ENCODE assay signal across 8 cellular contexts in genomic region chr7:74092964-74093339, GRCh38. TPM values are rescaled to one million over a fixed set of nuclear protein-coding genes. Genes with fewer than 3 reads are reported as not detected.
DNase-seq lines count a peak whose midpoint lies in the region; ATAC-seq and TF ChIP-seq lines count a peak whose summit lies in the region.

No MANE protein-coding gene starts in this region.

- intact Hi-C loops in natural killer cell (cut with micrococcal nuclease): loop anchor here (5.0 kb wide), 1 partner anchor 79 kb away; the partner anchor contains the start of gene EIF4H

- DNase-seq in GDM1 (lab: John Stamatoyannopoulos, UW) (peak; percentile 52), natural killer cell (peak; percentile 49), NCI-H1694 treated with DMSO at 0.1 percent for 48 hours (lab: John Stamatoyannopoulos, UW) (no peak), NCI-H446 (lab: John Stamatoyannopoulos, UW) (no peak), NCI-H1092 treated with DMSO at 0.1 percent for 48 hours (lab: John Stamatoyannopoulos, UW) (no peak)
- no peak for DNase-seq in central memory CD8-positive, alpha-beta T cell (ENCODE audit: low spot score in 2 of 2)

- peak overlapping the region; percentile 94 for H3K27ac Mint-ChIP-seq in central memory CD8-positive, alpha-beta T cell (ENCODE audit: low read depth)
- peak overlapping the region; percentile 98 to 99 for H3K27ac Mint-ChIP-seq in natural killer cell

- TF ChIP-seq CTCF in natural killer cell (IDR thresholded peaks at IDR 0.05): no peak

- H3K27me3 Mint-ChIP-seq in central memory CD8-positive, alpha-beta T cell: no peaks in the 10 kb centered on the region
- H3K27me3 Mint-ChIP-seq in natural killer cell (ENCODE audit: low read depth in 2 of 2): no peaks in the 10 kb centered on the region

- H3K4me1 Mint-ChIP-seq in central memory CD8-positive, alpha-beta T cell: peaks cover 19% of the 10 kb centered on the region
- H3K4me1 Mint-ChIP-seq in natural killer cell: peaks cover 14 to 43% of the 10 kb centered on the region in 2 donors

- H3K9me3 Mint-ChIP-seq in central memory CD8-positive, alpha-beta T cell: no peaks in the 10 kb centered on the region
- no peaks in the 10 kb centered on the region for H3K9me3 Mint-ChIP-seq in natural killer cell

- H3K36me3 Mint-ChIP-seq in central memory CD8-positive, alpha-beta T cell (ENCODE audit: insufficient read depth): peaks cover 9% of the 10 kb centered on the region
- no peaks in the 10 kb centered on the region for H3K36me3 Mint-ChIP-seq in natural killer cell

- ATAC-seq in GM21360 (IDR thresholded peaks at IDR 0.05; ENCODE audit: unreplicated experiment) (peak; percentile 40), HG03521 (IDR thresholded peaks at IDR 0.05; ENCODE audit: unreplicated experiment) (peak; percentile 65), natural killer cell (peak in 1 of 3 donors; percentile 3)
- ATAC-seq in central memory CD8-positive, alpha-beta T cell (replicated peaks; ENCODE audit: extremely low read depth, poor library complexity, severe bottlenecking): no peak

- peak overlapping the region; percentile 90 for H3K4me3 Mint-ChIP-seq in central memory CD8-positive, alpha-beta T cell
- H3K4me3 Mint-ChIP-seq in natural killer cell: peak overlapping the region; percentile 89

RNA-seq across cellular contexts. Expression of gene LIMK1, which starts 9.3 kb away (rescaled TPM):
- 10 to 100 TPM; 54.0 to 66.0 (median 55.0) TPM for total RNA-seq in natural killer cell

Comparison
In these comparisons a context has a peak if more than half of its experiments do, and no peak if none do; other contexts are left out.
1. DNase-seq: peak in GDM1 (single experiment) and natural killer cell (single experiment); none in central memory CD8-positive, alpha-beta T cell (0 of 2), NCI-H1694 treated with DMSO at 0.1 percent for 48 hours (single experiment), NCI-H446 (0 of 2) and NCI-H1092 treated with DMSO at 0.1 percent for 48 hours (single experiment).